ENCODE assay signal across 7 cellular contexts in genomic region chr5:62645223-62645622, GRCh38.
"Had no signal": no experiment of that assay in that cellular context is flagged by ENCODE, and none has a peak within 500 bp of the region (broad histone marks: within the 10 kb centered on the region; RNA-seq: fewer than 3 reads in every experiment).

No MANE protein-coding gene starts in this region.

- ATAC-seq: K562 had no signal

- H3K4me3 ChIP-seq: K562 had no signal

- H3K27ac ChIP-seq: HL-60, KMS-11 had no signal

- H3K9ac ChIP-seq: KMS-11 had no signal

- FAIRE-seq: HTR-8/SVneo, K562 had no signal

- DNase-seq: IMR-90, KBM-7, KG1 had no signal

- H3K4me2 ChIP-seq: KMS-11 had no signal
